Comparison of ENCODE assay signal across 16 cellular contexts in the genomic region with DNA sequence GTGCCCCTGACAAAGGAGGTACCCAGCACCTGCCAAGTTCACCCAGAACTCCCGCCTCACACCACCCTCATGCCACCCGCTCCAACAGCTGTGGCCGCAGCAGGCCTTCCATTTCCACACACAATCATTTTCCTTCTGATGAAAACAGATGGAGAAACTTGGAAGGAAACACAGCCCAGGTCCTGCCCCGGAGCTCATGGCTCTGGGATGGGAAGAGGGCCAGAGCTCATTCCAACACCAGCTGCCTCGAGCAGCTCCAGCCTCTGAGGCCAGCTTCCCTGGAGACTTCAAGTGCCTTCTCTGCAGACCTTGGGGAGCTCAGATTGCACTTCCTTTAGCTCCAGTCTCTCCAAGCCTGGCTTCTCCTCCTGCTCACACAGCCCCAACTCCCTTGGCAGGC. TPM values are rescaled to one million over a fixed set of nuclear protein-coding genes. Genes with fewer than 3 reads are reported as not detected.
DNase-seq lines count a peak whose midpoint lies in the region; ATAC-seq and TF ChIP-seq lines count a peak whose summit lies in the region.
"Had no signal": no experiment of that assay in that cellular context is flagged by ENCODE, and none has a peak within 500 bp of the region (broad histone marks: within the 10 kb centered on the region; RNA-seq: fewer than 3 reads in every experiment).

No MANE protein-coding gene starts in this region.

- ATAC-seq in Panc1 (peak; percentile 45; the same call in 1 of the 2 replicates), GM21619 (IDR thresholded peaks at IDR 0.05; ENCODE audit: unreplicated experiment) (no peak)

- TF ChIP-seq CTCF in Panc1 (IDR thresholded peaks at IDR 0.05) (no peak), left ventricle myocardium inferior (IDR thresholded peaks at IDR 0.05; ENCODE audit: borderline replicate concordance) (no peak), A673 (conservative IDR thresholded peaks at IDR 0.05; ENCODE audit: low read depth, low read length) (no peak)

- POLR2A ChIA-PET in Panc1 (lab: Charles Lee) (no interaction called here), A673 (lab: Charles Lee; ENCODE audit: low non-redundant PET) (no interaction called here)

- H3K4me3 ChIP-seq in Panc1 (ENCODE audit: low read depth in 2 of 2, low read length in 2 of 2) = no peak overlapping the region
- H3K4me3 ChIP-seq in left ventricle myocardium inferior = no peak overlapping the region
- no peak overlapping the region for H3K4me3 ChIP-seq in skeletal muscle cell (ENCODE audit: low read depth, low read length)
- H3K4me3 ChIP-seq in A673 (ENCODE audit: low read depth, low read length, poor library complexity, severe bottlenecking) = no peak overlapping the region

- H3K36me3 ChIP-seq in Panc1 (ENCODE audit: control insufficient read depth, insufficient read depth, low read length) = no peaks in the 10 kb centered on the region
- no peaks in the 10 kb centered on the region for H3K36me3 ChIP-seq in left ventricle myocardium inferior
- no peaks in the 10 kb centered on the region for H3K36me3 ChIP-seq in A673 (ENCODE audit: insufficient read depth, low read length, poor library complexity, severe bottlenecking)

- intact Hi-C loops in Panc1 (cut with micrococcal nuclease; ENCODE audit: unreplicated experiment) = no loop called here
- intact Hi-C loops in left ventricle myocardium inferior (cut with micrococcal nuclease) = no loop called here
- intact Hi-C loops in A673 (cut with micrococcal nuclease; ENCODE audit: unreplicated experiment) = no loop called here

- H3K27ac ChIP-seq in Panc1 (ENCODE audit: low read length) (no peak overlapping the region), left ventricle myocardium inferior (replicated peaks) (no peak overlapping the region), A673 (ENCODE audit: low read depth, low read length, poor library complexity, severe bottlenecking) (no peak overlapping the region)
- H3K27ac ChIP-seq: KMS-11 had no signal

- H3K9me3 ChIP-seq in Panc1 (ENCODE audit: control insufficient read depth, insufficient read depth, low read depth, low read length) = no peaks in the 10 kb centered on the region
- no peaks in the 10 kb centered on the region for H3K9me3 ChIP-seq in left ventricle myocardium inferior (replicated peaks)
- no peaks in the 10 kb centered on the region for H3K9me3 ChIP-seq in A673 (ENCODE audit: low read depth, low read length, poor library complexity, severe bottlenecking)

- CTCF ChIA-PET in Panc1 (lab: Charles Lee) (interaction anchor here (0.6 kb wide), 1 partner anchor 9 kb away, joined by 5 read pairs; no protein-coding TSS in a partner anchor), A673 (lab: Charles Lee) (interaction anchor here (0.6 kb wide), 1 partner anchor 253 kb away, joined by 10 read pairs; no protein-coding TSS in a partner anchor)

- peak; percentile 37 for DNase-seq in GM04503 (ENCODE audit: low read depth)
- DNase-seq in Panc1 (ENCODE audit: low read depth, low spot score) = no peak
- DNase-seq in left ventricle myocardium inferior = peak; percentile 58
- peak; percentile 15 for DNase-seq in skeletal muscle cell (ENCODE audit: low read depth)
- DNase-seq in A172 (ENCODE audit: low spot score) = no peak
- no peak for DNase-seq in A673 (ENCODE audit: low spot score)
- no peak for DNase-seq in SW 1271 (lab: John Stamatoyannopoulos, UW)
- DNase-seq: activated CD4-positive, CD25-positive, alpha-beta regulatory T cell; activated T-cell treated with anti-CD3 and anti-CD28 coated beads for 4 hours; amniotic stem cell; CD8-positive, alpha-beta memory T cell; effector CD8-positive, alpha-beta T cell; NCI-H526 had no signal

- H3K27me3 ChIP-seq in Panc1 (ENCODE audit: control insufficient read depth, insufficient read depth, low read length) = no peaks in the 10 kb centered on the region; the same call in 1 of the 2 replicates
- peaks cover 26% of the 10 kb centered on the region for H3K27me3 ChIP-seq in left ventricle myocardium inferior (ENCODE audit: low read depth)
- no peaks in the 10 kb centered on the region for H3K27me3 ChIP-seq in A673 (replicated peaks; ENCODE audit: insufficient read depth, low read depth, low read length, poor library complexity)

- no peaks in the 10 kb centered on the region for H3K4me1 ChIP-seq in Panc1 (ENCODE audit: control insufficient read depth, insufficient read depth, low read length)
- peaks cover 7% of the 10 kb centered on the region for H3K4me1 ChIP-seq in left ventricle myocardium inferior
- H3K4me1 ChIP-seq in A673 (ENCODE audit: insufficient read depth, low read length, poor library complexity, severe bottlenecking) = no peaks in the 10 kb centered on the region

- in situ Hi-C loops in Panc1 (cut with HindIII; ENCODE audit: low pct_unique_long_range_greater_than_20kb, low sequenced_read_pairs) = no loop called here

- BruUV-seq in Panc1 (replicated peaks; lab: Mats Ljungman, UMichigan) (no TSS peak), A673 (replicated peaks; lab: Mats Ljungman, UMichigan) (no TSS peak)

RNA-seq across cellular contexts. Expression of a gene that starts 55.1 kb away (rescaled TPM):
- total RNA-seq in Panc1 (2021; ENCODE audit: unreplicated experiment) = 0.03 TPM
- not detected for polyA plus RNA-seq in Panc1 (2012; ENCODE audit: insufficient read length)
- 5.7 TPM for total RNA-seq in left ventricle myocardium inferior
- total RNA-seq in A172 (2014; rRNA removed; shearing (Covaris generic)) = not detected in 2 replicates
- 0.24 and 0.57 TPM in 2 replicates for total RNA-seq in A673 (2021)
- total RNA-seq: lung microvascular endothelial cell had no signal

Comparison
In these comparisons a context has a peak if more than half of its experiments do, and no peak if none do; other contexts are left out.
1. DNase-seq: peak in GM04503 (single experiment), left ventricle myocardium inferior (single experiment) and skeletal muscle cell (single experiment); none in Panc1 (single experiment), A172 (single experiment), A673 (single experiment) and SW 1271 (0 of 2).